ENCODE assay signal across 1 cellular context in the genomic region with DNA sequence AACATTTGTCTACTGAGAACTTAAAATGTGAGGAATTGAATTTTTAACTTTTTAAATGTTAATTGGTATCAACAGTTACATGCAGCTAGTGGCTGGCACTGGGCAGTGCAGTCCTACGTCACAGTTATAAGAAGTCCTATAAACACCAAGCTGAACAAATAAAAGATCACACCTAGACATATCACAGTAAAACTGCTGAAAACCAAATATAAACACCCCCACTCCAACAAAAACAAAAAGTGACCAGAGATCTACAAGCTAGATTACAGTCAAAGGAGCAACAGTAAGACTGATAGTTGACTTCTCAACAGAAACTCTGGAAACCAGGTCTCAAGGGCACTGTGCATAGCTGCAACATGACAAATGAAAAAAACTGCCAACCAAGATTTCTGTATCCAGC.
A peak's percentile ranks its signal among the peaks of the same experiment; 100 is the strongest.
TF ChIP-seq lines count a peak whose summit lies in the region.

No MANE protein-coding gene starts in this region.

TF ChIP-seq in HEK293, 187 proteins besides CTCF, POLR2A, EP300 and RAD21 (continued from another document):
- TF ChIP-seq SCRT2 (tag by site-specific recombination; IDR thresholded peaks at IDR 0.05) (peak; percentile 70), HOXC10 (CRISPR knock-in tag; IDR thresholded peaks at IDR 0.05) (no peak), ZEB2 (tag by site-specific recombination; IDR thresholded peaks at IDR 0.05) (no peak), ZBTB49 (tag by site-specific recombination; IDR thresholded peaks at IDR 0.05; ENCODE audit: low read depth) (no peak), ZNF366 (tag by site-specific recombination; conservative IDR thresholded peaks at IDR 0.05) (no peak), SCRT1 (tag by site-specific recombination; IDR thresholded peaks at IDR 0.05; ENCODE audit: borderline replicate concordance) (peak; percentile 19; the same call in 1 of the 2 replicates), ZNF558 (tag by site-specific recombination; IDR thresholded peaks at IDR 0.05) (no peak), ZFP37 (tag by site-specific recombination; IDR thresholded peaks at IDR 0.05) (no peak), HOXD13 (CRISPR knock-in tag; IDR thresholded peaks at IDR 0.05; ENCODE audit: borderline replicate concordance) (no peak), ZNF394 (tag by site-specific recombination; IDR thresholded peaks at IDR 0.05; ENCODE audit: borderline replicate concordance) (no peak), ZNF830 (tag by site-specific recombination; IDR thresholded peaks at IDR 0.05; ENCODE audit: low read depth) (no peak), ZNF202 (tag by site-specific recombination; IDR thresholded peaks at IDR 0.05; ENCODE audit: borderline replicate concordance) (no peak)
- TF ChIP-seq, protein P1, sequence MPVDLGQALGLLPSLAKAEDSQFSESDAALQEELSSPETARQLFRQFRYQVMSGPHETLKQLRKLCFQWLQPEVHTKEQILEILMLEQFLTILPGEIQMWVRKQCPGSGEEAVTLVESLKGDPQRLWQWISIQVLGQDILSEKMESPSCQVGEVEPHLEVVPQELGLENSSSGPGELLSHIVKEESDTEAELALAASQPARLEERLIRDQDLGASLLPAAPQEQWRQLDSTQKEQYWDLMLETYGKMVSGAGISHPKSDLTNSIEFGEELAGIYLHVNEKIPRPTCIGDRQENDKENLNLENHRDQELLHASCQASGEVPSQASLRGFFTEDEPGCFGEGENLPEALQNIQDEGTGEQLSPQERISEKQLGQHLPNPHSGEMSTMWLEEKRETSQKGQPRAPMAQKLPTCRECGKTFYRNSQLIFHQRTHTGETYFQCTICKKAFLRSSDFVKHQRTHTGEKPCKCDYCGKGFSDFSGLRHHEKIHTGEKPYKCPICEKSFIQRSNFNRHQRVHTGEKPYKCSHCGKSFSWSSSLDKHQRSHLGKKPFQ (tag by site-specific recombination; IDR thresholded peaks at IDR 0.05) = peak; percentile 53; the same call in 1 of the 2 replicates
- TF ChIP-seq, protein P2, sequence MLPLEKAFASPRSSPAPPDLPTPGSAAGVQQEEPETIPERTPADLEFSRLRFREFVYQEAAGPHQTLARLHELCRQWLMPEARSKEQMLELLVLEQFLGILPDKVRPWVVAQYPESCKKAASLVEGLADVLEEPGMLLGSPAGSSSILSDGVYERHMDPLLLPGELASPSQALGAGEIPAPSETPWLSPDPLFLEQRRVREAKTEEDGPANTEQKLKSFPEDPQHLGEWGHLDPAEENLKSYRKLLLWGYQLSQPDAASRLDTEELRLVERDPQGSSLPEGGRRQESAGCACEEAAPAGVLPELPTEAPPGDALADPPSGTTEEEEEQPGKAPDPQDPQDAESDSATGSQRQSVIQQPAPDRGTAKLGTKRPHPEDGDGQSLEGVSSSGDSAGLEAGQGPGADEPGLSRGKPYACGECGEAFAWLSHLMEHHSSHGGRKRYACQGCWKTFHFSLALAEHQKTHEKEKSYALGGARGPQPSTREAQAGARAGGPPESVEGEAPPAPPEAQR (tag by site-specific recombination; IDR thresholded peaks at IDR 0.05) = no peak
- TF ChIP-seq, protein P3, sequence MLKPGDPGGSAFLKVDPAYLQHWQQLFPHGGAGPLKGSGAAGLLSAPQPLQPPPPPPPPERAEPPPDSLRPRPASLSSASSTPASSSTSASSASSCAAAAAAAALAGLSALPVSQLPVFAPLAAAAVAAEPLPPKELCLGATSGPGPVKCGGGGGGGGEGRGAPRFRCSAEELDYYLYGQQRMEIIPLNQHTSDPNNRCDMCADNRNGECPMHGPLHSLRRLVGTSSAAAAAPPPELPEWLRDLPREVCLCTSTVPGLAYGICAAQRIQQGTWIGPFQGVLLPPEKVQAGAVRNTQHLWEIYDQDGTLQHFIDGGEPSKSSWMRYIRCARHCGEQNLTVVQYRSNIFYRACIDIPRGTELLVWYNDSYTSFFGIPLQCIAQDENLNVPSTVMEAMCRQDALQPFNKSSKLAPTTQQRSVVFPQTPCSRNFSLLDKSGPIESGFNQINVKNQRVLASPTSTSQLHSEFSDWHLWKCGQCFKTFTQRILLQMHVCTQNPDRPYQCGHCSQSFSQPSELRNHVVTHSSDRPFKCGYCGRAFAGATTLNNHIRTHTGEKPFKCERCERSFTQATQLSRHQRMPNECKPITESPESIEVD (tag by site-specific recombination; IDR thresholded peaks at IDR 0.05) = peak; percentile 37; the same call in 1 of the 2 replicates
- TF ChIP-seq, protein P4, sequence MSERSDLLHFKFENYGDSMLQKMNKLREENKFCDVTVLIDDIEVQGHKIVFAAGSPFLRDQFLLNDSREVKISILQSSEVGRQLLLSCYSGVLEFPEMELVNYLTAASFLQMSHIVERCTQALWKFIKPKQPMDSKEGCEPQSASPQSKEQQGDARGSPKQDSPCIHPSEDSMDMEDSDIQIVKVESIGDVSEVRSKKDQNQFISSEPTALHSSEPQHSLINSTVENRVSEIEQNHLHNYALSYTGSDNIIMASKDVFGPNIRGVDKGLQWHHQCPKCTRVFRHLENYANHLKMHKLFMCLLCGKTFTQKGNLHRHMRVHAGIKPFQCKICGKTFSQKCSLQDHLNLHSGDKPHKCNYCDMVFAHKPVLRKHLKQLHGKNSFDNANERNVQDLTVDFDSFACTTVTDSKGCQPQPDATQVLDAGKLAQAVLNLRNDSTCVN (tag by site-specific recombination; optimal IDR thresholded peaks at IDR 0.05) = no peak
